ENCODE assay signal across 28 cellular contexts in genomic region chr11:57549983-57550382, GRCh38. TPM values are rescaled to one million over a fixed set of nuclear protein-coding genes. Genes with fewer than 3 reads are reported as not detected.
A peak's percentile ranks its signal among the peaks of the same experiment; 100 is the strongest.
DNase-seq lines count a peak whose midpoint lies in the region; ATAC-seq and TF ChIP-seq lines count a peak whose summit lies in the region.
"Had no signal": no experiment of that assay in that cellular context is flagged by ENCODE, and none has a peak within 500 bp of the region (broad histone marks: within the 10 kb centered on the region; RNA-seq: fewer than 3 reads in every experiment).

No MANE protein-coding gene starts in this region.

- CTCF ChIA-PET in activated naive CD4-positive, alpha-beta T cell treated with anti-CD3 and anti-CD28 coated beads for 36 hours (lab: Charles Lee), result interaction anchor here (2.3 kb wide), 1 partner anchor 24 kb away, joined by 5 read pairs; no protein-coding TSS in a partner anchor
- CTCF ChIA-PET in CD4-positive, alpha-beta T cell (lab: Charles Lee), result no interaction called here

- no peak overlapping the region for H3K27ac ChIP-seq in CD4-positive, alpha-beta T cell (ENCODE audit: low read depth, low read length)
- H3K27ac ChIP-seq: BLaER1 had no signal

- intact Hi-C loops in activated naive CD4-positive, alpha-beta T cell treated with anti-CD3 and anti-CD28 coated beads for 36 hours (cut with micrococcal nuclease), result no loop called here
- intact Hi-C loops in CD4-positive, alpha-beta T cell (cut with DNase I, micrococcal nuclease), result no loop called here
- intact Hi-C loops in posterior vena cava (cut with DNase I), result no loop called here

- no peaks in the 10 kb centered on the region for H3K9me3 Mint-ChIP-seq in activated naive CD4-positive, alpha-beta T cell treated with anti-CD3 and anti-CD28 coated beads, Interleukin-2, amount 50 U/mL, for 24 hours
- no peaks in the 10 kb centered on the region for H3K9me3 Mint-ChIP-seq in activated naive CD4-positive, alpha-beta T cell treated with anti-CD3 and anti-CD28 coated beads for 36 hours
- no peaks in the 10 kb centered on the region for H3K9me3 Mint-ChIP-seq in CD4-positive, alpha-beta T cell
- H3K9me3 Mint-ChIP-seq in central memory CD8-positive, alpha-beta T cell, result no peaks in the 10 kb centered on the region
- H3K9me3 Mint-ChIP-seq: CD4-positive, alpha-beta memory T cell had no signal

- H3K9me3 ChIP-seq in CD4-positive, alpha-beta T cell (ENCODE audit: control insufficient read depth, low read length), result no peaks in the 10 kb centered on the region
- H3K9me3 ChIP-seq: BLaER1 had no signal

- ATAC-seq in CD4-positive, alpha-beta T cell (ENCODE audit: poor library complexity), result no peak
- no peak for ATAC-seq in central memory CD8-positive, alpha-beta T cell (replicated peaks; ENCODE audit: extremely low read depth, poor library complexity, severe bottlenecking)
- ATAC-seq: GM12878, Panc1 had no signal

- POLR2A ChIA-PET in CD4-positive, alpha-beta T cell (lab: Charles Lee), result no interaction called here

- DNase-seq in activated naive CD4-positive, alpha-beta T cell treated with anti-CD3 and anti-CD28 coated beads for 36 hours, result no peak
- no peak for DNase-seq in CD4-positive, alpha-beta T cell
- no peak for DNase-seq in central memory CD8-positive, alpha-beta T cell (ENCODE audit: low spot score in 2 of 2)
- DNase-seq in posterior vena cava (ENCODE audit: low spot score) (peak; percentile 34), RPMI8226 (no peak)
- DNase-seq in stimulated activated naive CD4-positive, alpha-beta T cell treated with Interleukin-2 at 50 U/mL for 16 hours (lab: John Stamatoyannopoulos, UW), result no peak
- DNase-seq: CD4-positive, alpha-beta memory T cell; DMS 273 treated with DMSO at 0.1 percent for 48 hours; DMS79; EL; GDM1; HCEC 1CT; KBM-7; MV-4-11; NCI-H1105 treated with DMSO at 0.1 percent for 48 hours; NCI-H146; NCI-H2029; NCI-H446 treated with DMSO at 0.1 percent for 48 hours; NCI-H526; SHP77 treated with DMSO at 0.1 percent for 48 hours had no signal

- no peak overlapping the region for H3K4me3 Mint-ChIP-seq in activated naive CD4-positive, alpha-beta T cell treated with anti-CD3 and anti-CD28 coated beads, Interleukin-2, amount 50 U/mL, for 24 hours
- no peak overlapping the region for H3K4me3 Mint-ChIP-seq in activated naive CD4-positive, alpha-beta T cell treated with anti-CD3 and anti-CD28 coated beads for 36 hours
- no peak overlapping the region for H3K4me3 Mint-ChIP-seq in CD4-positive, alpha-beta T cell
- H3K4me3 Mint-ChIP-seq in central memory CD8-positive, alpha-beta T cell, result no peak overlapping the region
- H3K4me3 Mint-ChIP-seq: CD4-positive, alpha-beta memory T cell had no signal

- H3K36me3 Mint-ChIP-seq in activated naive CD4-positive, alpha-beta T cell treated with anti-CD3 and anti-CD28 coated beads, Interleukin-2, amount 50 U/mL, for 24 hours, result peaks cover 4% of the 10 kb centered on the region
- peaks cover 45% of the 10 kb centered on the region for H3K36me3 Mint-ChIP-seq in activated naive CD4-positive, alpha-beta T cell treated with anti-CD3 and anti-CD28 coated beads for 36 hours (ENCODE audit: low read depth)
- H3K36me3 Mint-ChIP-seq in CD4-positive, alpha-beta T cell (ENCODE audit: low read depth), result peaks cover 75% of the 10 kb centered on the region
- H3K36me3 Mint-ChIP-seq in central memory CD8-positive, alpha-beta T cell (ENCODE audit: insufficient read depth), result peaks cover 43% of the 10 kb centered on the region

- no peaks in the 10 kb centered on the region for H3K27me3 Mint-ChIP-seq in activated naive CD4-positive, alpha-beta T cell treated with anti-CD3 and anti-CD28 coated beads, Interleukin-2, amount 50 U/mL, for 24 hours
- no peaks in the 10 kb centered on the region for H3K27me3 Mint-ChIP-seq in activated naive CD4-positive, alpha-beta T cell treated with anti-CD3 and anti-CD28 coated beads for 36 hours (ENCODE audit: low read depth)
- no peaks in the 10 kb centered on the region for H3K27me3 Mint-ChIP-seq in CD4-positive, alpha-beta T cell
- no peaks in the 10 kb centered on the region for H3K27me3 Mint-ChIP-seq in central memory CD8-positive, alpha-beta T cell
- H3K27me3 Mint-ChIP-seq: CD4-positive, alpha-beta memory T cell had no signal

- H3K27ac Mint-ChIP-seq in activated naive CD4-positive, alpha-beta T cell treated with anti-CD3 and anti-CD28 coated beads, Interleukin-2, amount 50 U/mL, for 24 hours, result peak overlapping the region; percentile 61
- no peak overlapping the region for H3K27ac Mint-ChIP-seq in activated naive CD4-positive, alpha-beta T cell treated with anti-CD3 and anti-CD28 coated beads for 36 hours
- peak overlapping the region; percentile 49 for H3K27ac Mint-ChIP-seq in CD4-positive, alpha-beta T cell
- H3K27ac Mint-ChIP-seq in central memory CD8-positive, alpha-beta T cell (ENCODE audit: low read depth), result peak overlapping the region; percentile 95

- H3K27me3 ChIP-seq in CD4-positive, alpha-beta T cell (ENCODE audit: control insufficient read depth, insufficient read depth, low read length), result no peaks in the 10 kb centered on the region
- H3K27me3 ChIP-seq: BLaER1 had no signal

- TF ChIP-seq CTCF in CD4-positive, alpha-beta T cell (IDR thresholded peaks at IDR 0.05), result no peak

- peaks cover 8% of the 10 kb centered on the region for H3K4me1 Mint-ChIP-seq in activated naive CD4-positive, alpha-beta T cell treated with anti-CD3 and anti-CD28 coated beads, Interleukin-2, amount 50 U/mL, for 24 hours
- peaks cover 15% of the 10 kb centered on the region for H3K4me1 Mint-ChIP-seq in activated naive CD4-positive, alpha-beta T cell treated with anti-CD3 and anti-CD28 coated beads for 36 hours (ENCODE audit: low read depth)
- peaks cover under 1% of the 10 kb centered on the region for H3K4me1 Mint-ChIP-seq in CD4-positive, alpha-beta T cell (ENCODE audit: low read depth)
- peaks cover 11% of the 10 kb centered on the region for H3K4me1 Mint-ChIP-seq in central memory CD8-positive, alpha-beta T cell

RNA-seq across cellular contexts. Expression of gene SMTNL1, which starts 12.6 kb away (rescaled TPM):
- total RNA-seq in activated naive CD4-positive, alpha-beta T cell treated with anti-CD3 and anti-CD28 coated beads for 36 hours, result not detected
- total RNA-seq in CD4-positive, alpha-beta T cell, result not detected
- not detected for total RNA-seq in posterior vena cava
- total RNA-seq: A172; CD4-positive, alpha-beta memory T cell; GM12878; H1; LHCN-M2; MCF 10A had no signal

RNA-seq across cellular contexts. Expression of gene UBE2L6, which starts 17.5 kb away (rescaled TPM):
- total RNA-seq in activated naive CD4-positive, alpha-beta T cell treated with anti-CD3 and anti-CD28 coated beads for 36 hours, result 100 to 1,000 TPM; 187 to 194 TPM
- 10 to 100 TPM; 35.0 to 36.2 TPM for total RNA-seq in CD4-positive, alpha-beta T cell
- 10 to 100 TPM; 50.3 to 56.9 TPM for total RNA-seq in posterior vena cava

RNA-seq across cellular contexts. Expression of gene TIMM10, which starts 19.4 kb away (rescaled TPM):
- total RNA-seq in activated naive CD4-positive, alpha-beta T cell treated with anti-CD3 and anti-CD28 coated beads for 36 hours, result 100 to 1,000 TPM; 131 to 136 TPM
- 10 to 100 TPM; 28.0 TPM for total RNA-seq in CD4-positive, alpha-beta T cell
- 10 to 100 TPM; 31.8 to 38.1 TPM for total RNA-seq in posterior vena cava

RNA-seq across cellular contexts. Expression of gene SLC43A1, which starts 34.5 kb away (rescaled TPM):
- 10 to 100 TPM; 26.5 to 29.7 TPM for total RNA-seq in activated naive CD4-positive, alpha-beta T cell treated with anti-CD3 and anti-CD28 coated beads for 36 hours
- total RNA-seq in CD4-positive, alpha-beta T cell, result 1 to 10 TPM; 3.1 to 4.2 TPM
- 10 to 100 TPM in 1 of 2 donors, 1 to 10 TPM in 1; 8.1 to 11.5 TPM for total RNA-seq in posterior vena cava

RNA-seq across cellular contexts. Expression of gene SERPING1, which starts 47.5 kb away (rescaled TPM):
- total RNA-seq in activated naive CD4-positive, alpha-beta T cell treated with anti-CD3 and anti-CD28 coated beads for 36 hours, result under 1 TPM; 0.17 to 0.43 TPM
- under 1 TPM in 1 of 2 experiments, not detected in 1; 0.53 TPM for total RNA-seq in CD4-positive, alpha-beta T cell
- total RNA-seq in posterior vena cava, result 100 to 1,000 TPM; 501 to 774 TPM
- total RNA-seq: CD4-positive, alpha-beta memory T cell; MCF 10A had no signal
